1 cellular context compared by ENCODE assay signal in the genomic region with DNA sequence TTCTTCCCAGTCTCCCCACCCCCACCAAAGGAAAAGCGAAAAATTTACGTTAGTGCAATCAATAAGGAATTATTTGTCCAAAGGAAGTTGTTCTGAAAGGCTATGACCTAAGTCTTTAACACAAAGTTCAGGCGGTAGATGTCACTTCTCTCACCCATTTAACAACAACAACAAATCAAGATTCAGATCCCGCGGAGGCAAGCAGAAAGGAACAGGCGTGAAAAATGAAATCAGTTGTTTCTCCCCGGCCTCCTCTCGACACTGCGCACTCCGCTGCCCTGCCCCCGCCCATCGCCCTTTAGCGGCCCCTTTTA.
TF ChIP-seq lines count a peak whose summit lies in the region.

No MANE protein-coding gene starts in this region.

TF ChIP-seq in GM23338, 12 proteins besides CTCF, POLR2A, EP300 and RAD21 (continued from another document):
- TF ChIP-seq, protein P1, sequence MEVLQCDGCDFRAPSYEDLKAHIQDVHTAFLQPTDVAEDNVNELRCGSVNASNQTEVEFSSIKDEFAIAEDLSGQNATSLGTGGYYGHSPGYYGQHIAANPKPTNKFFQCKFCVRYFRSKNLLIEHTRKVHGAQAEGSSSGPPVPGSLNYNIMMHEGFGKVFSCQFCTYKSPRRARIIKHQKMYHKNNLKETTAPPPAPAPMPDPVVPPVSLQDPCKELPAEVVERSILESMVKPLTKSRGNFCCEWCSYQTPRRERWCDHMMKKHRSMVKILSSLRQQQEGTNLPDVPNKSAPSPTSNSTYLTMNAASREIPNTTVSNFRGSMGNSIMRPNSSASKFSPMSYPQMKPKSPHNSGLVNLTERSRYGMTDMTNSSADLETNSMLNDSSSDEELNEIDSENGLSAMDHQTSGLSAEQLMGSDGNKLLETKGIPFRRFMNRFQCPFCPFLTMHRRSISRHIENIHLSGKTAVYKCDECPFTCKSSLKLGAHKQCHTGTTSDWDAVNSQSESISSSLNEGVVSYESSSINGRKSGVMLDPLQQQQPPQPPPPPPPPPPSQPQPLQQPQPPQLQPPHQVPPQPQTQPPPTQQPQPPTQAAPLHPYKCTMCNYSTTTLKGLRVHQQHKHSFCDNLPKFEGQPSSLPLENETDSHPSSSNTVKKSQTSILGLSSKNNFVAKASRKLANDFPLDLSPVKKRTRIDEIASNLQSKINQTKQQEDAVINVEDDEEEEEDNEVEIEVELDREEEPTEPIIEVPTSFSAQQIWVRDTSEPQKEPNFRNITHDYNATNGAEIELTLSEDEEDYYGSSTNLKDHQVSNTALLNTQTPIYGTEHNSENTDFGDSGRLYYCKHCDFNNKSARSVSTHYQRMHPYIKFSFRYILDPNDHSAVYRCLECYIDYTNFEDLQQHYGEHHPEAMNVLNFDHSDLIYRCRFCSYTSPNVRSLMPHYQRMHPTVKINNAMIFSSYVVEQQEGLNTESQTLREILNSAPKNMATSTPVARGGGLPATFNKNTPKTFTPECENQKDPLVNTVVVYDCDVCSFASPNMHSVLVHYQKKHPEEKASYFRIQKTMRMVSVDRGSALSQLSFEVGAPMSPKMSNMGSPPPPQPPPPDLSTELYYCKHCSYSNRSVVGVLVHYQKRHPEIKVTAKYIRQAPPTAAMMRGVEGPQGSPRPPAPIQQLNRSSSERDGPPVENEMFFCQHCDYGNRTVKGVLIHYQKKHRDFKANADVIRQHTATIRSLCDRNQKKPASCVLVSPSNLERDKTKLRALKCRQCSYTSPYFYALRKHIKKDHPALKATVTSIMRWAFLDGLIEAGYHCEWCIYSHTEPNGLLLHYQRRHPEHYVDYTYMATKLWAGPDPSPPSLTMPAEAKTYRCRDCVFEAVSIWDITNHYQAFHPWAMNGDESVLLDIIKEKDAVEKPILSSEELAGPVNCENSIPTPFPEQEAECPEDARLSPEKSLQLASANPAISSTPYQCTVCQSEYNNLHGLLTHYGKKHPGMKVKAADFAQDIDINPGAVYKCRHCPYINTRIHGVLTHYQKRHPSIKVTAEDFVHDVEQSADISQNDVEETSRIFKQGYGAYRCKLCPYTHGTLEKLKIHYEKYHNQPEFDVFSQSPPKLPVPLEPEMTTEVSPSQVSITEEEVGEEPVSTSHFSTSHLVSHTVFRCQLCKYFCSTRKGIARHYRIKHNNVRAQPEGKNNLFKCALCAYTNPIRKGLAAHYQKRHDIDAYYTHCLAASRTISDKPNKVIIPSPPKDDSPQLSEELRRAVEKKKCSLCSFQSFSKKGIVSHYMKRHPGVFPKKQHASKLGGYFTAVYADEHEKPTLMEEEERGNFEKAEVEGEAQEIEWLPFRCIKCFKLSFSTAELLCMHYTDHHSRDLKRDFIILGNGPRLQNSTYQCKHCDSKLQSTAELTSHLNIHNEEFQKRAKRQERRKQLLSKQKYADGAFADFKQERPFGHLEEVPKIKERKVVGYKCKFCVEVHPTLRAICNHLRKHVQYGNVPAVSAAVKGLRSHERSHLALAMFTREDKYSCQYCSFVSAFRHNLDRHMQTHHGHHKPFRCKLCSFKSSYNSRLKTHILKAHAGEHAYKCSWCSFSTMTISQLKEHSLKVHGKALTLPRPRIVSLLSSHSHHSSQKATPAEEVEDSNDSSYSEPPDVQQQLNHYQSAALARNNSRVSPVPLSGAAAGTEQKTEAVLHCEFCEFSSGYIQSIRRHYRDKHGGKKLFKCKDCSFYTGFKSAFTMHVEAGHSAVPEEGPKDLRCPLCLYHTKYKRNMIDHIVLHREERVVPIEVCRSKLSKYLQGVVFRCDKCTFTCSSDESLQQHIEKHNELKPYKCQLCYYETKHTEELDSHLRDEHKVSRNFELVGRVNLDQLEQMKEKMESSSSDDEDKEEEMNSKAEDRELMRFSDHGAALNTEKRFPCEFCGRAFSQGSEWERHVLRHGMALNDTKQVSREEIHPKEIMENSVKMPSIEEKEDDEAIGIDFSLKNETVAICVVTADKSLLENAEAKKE (CRISPR knock-in tag; IDR thresholded peaks at IDR 0.05): no peak
- peak; percentile 68; the same call in 1 of the 2 replicates for TF ChIP-seq CREB1 (CRISPR knock-in tag; IDR thresholded peaks at IDR 0.05; ENCODE audit: low read depth)
